Comparison of ENCODE assay signal across 2 cellular contexts in genomic region chr22:31623634-31624312, GRCh38.
TF ChIP-seq lines count a peak whose summit lies in the region.

No MANE protein-coding gene starts in this region.

TF ChIP-seq in WTC11, 78 proteins besides CTCF, POLR2A, EP300 and RAD21:
- TF ChIP-seq GTF2I (CRISPR knock-in tag; conservative IDR thresholded peaks at IDR 0.05): no peak
- no peak for TF ChIP-seq ZNF121 (CRISPR knock-in tag; IDR thresholded peaks at IDR 0.05)
- no peak for TF ChIP-seq GRHL2 (CRISPR knock-in tag; IDR thresholded peaks at IDR 0.05; ENCODE audit: insufficient replicate concordance, severe bottlenecking)
- no peak for TF ChIP-seq SMAD4 (CRISPR knock-in tag; IDR thresholded peaks at IDR 0.05)
- TF ChIP-seq ZNF396 (CRISPR knock-in tag; IDR thresholded peaks at IDR 0.05; ENCODE audit: borderline replicate concordance): no peak
- no peak for TF ChIP-seq ZNF138 (CRISPR knock-in tag; conservative IDR thresholded peaks at IDR 0.05)
- TF ChIP-seq ZNF263 (CRISPR knock-in tag; IDR thresholded peaks at IDR 0.05; ENCODE audit: low read depth): no peak
- no peak for TF ChIP-seq HMGXB4 (CRISPR knock-in tag; IDR thresholded peaks at IDR 0.05)
- no peak for TF ChIP-seq AR (CRISPR knock-in tag; IDR thresholded peaks at IDR 0.05)
- TF ChIP-seq E2F4 (CRISPR knock-in tag; IDR thresholded peaks at IDR 0.05; ENCODE audit: borderline replicate concordance, low read depth): no peak
- TF ChIP-seq PREB (CRISPR knock-in tag; IDR thresholded peaks at IDR 0.05; ENCODE audit: borderline replicate concordance): no peak
- no peak for TF ChIP-seq ATF2 (CRISPR knock-in tag; IDR thresholded peaks at IDR 0.05; ENCODE audit: borderline replicate concordance, low read depth)
- TF ChIP-seq TP53 (CRISPR knock-in tag; IDR thresholded peaks at IDR 0.05): no peak

TF ChIP-seq in GM23338, 12 proteins besides CTCF, POLR2A, EP300 and RAD21:
- TF ChIP-seq ETS1 (IDR thresholded peaks at IDR 0.05): no peak
- no peak for TF ChIP-seq NANOG (IDR thresholded peaks at IDR 0.05; ENCODE audit: borderline replicate concordance)
- no peak for TF ChIP-seq EZH2 (IDR thresholded peaks at IDR 0.05; ENCODE audit: low read depth, unreplicated experiment)
- no peak for TF ChIP-seq REST (IDR thresholded peaks at IDR 0.05; ENCODE audit: unreplicated experiment)
- no peak for TF ChIP-seq ZNF462 (CRISPR knock-in tag; IDR thresholded peaks at IDR 0.05)
- TF ChIP-seq ZNF331 (CRISPR knock-in tag; IDR thresholded peaks at IDR 0.05; ENCODE audit: low read depth): no peak
- no peak for TF ChIP-seq JUNB (IDR thresholded peaks at IDR 0.05; ENCODE audit: unreplicated experiment)
- TF ChIP-seq STAT1 (IDR thresholded peaks at IDR 0.05; ENCODE audit: unreplicated experiment): no peak
- TF ChIP-seq CREB1 (CRISPR knock-in tag; IDR thresholded peaks at IDR 0.05; ENCODE audit: low read depth): no peak
- no peak for TF ChIP-seq EZH2phosphoT487 (IDR thresholded peaks at IDR 0.05; ENCODE audit: unreplicated experiment)
- TF ChIP-seq ZNF114 (CRISPR knock-in tag; IDR thresholded peaks at IDR 0.05): no peak
- TF ChIP-seq POLR2AphosphoS5 (IDR thresholded peaks at IDR 0.05; ENCODE audit: low read depth): no peak
